Comparison of ENCODE assay signal across 28 cellular contexts in the genomic region with DNA sequence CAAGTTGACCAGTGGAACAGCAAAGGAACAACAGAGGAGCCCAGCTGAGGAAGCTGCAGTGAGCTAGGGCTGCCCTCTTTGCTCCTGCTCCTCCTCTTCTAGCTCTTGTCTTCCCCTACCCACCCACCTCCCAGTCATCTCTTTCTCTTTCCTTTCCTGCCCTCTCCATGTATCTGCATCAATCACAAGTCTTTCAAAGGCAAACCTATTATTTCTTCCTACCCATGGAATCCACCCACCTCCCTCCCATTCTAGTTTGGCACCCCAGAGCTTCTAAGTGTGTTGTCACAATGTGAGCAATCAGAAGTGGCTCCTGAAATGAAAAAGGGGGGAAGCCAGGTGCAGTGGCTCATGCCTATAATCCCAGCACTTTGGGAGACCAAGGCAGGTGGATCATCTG.
"Had no signal": no experiment of that assay in that cellular context is flagged by ENCODE, and none has a peak within 500 bp of the region (broad histone marks: within the 10 kb centered on the region; RNA-seq: fewer than 3 reads in every experiment).

No MANE protein-coding gene starts in this region.

- DNase-seq: activated CD4-positive, alpha-beta T cell treated with anti-CD3 and anti-CD28 coated beads, Interleukin-2, amount 10 ng/mL, durations not matched to agents 7 days and 5 days; activated CD4-positive, CD25-positive, alpha-beta regulatory T cell treated with anti-CD3 and anti-CD28 coated beads, Interleukin-2, amount 50 U/mL, for 72 hours; activated CD8-positive, alpha-beta T cell treated with anti-CD3 and anti-CD28 coated beads for 36 hours; activated effector memory CD4-positive, alpha-beta T cell treated with anti-CD3 and anti-CD28 coated beads, Interleukin-2, amount 50 U/mL, for 16 hours; activated naive CD4-positive, alpha-beta T cell treated with anti-CD3 and anti-CD28 coated beads for 36 hours; activated naive CD8-positive, alpha-beta T cell treated with anti-CD3 and anti-CD28 coated beads for 36 hours; activated T-cell treated with anti-CD3 and anti-CD28 coated beads, Interleukin-2, amount 50 U/mL, for 72 hours; aorta; body of pancreas; cortex of kidney; foreskin keratinocyte; heart right ventricle; left ventricle myocardium inferior; mesendoderm; mucosa of descending colon; nephron progenitor cell; right lobe of liver; stimulated activated CD4-positive, alpha-beta T cell treated with anti-CD3 and anti-CD28 coated beads, Interleukin-12 subunit alpha, Interleukin-12 subunit beta, amount 100 ng/mL, for 4 hours; stimulated activated CD4-positive, alpha-beta T cell treated with anti-CD3 and anti-CD28 coated beads, Interleukin-4, amount 100 ng/mL, for 1 hour; substantia nigra; T-helper 2 cell had no signal

- H3K9me3 ChIP-seq: adrenal gland, body of pancreas, heart right ventricle, left ventricle myocardium inferior, mucosa of descending colon, ovary, right lobe of liver had no signal

- H3K27ac ChIP-seq: adrenal gland, body of pancreas, foreskin keratinocyte, heart right ventricle, left ventricle myocardium inferior, ovary, right lobe of liver, skin epidermis had no signal

- H3K27ac Mint-ChIP-seq: activated CD4-positive, alpha-beta T cell treated with anti-CD3 and anti-CD28 coated beads, Interleukin-2, amount 10 ng/mL, durations not matched to agents 7 days and 5 days; activated CD8-positive, alpha-beta T cell treated with anti-CD3 and anti-CD28 coated beads for 36 hours; activated naive CD4-positive, alpha-beta T cell treated with anti-CD3 and anti-CD28 coated beads for 36 hours; activated naive CD8-positive, alpha-beta T cell treated with anti-CD3 and anti-CD28 coated beads for 36 hours; activated T-cell treated with anti-CD3 and anti-CD28 coated beads, Interleukin-2, amount 50 U/mL, for 72 hours; nephron progenitor cell; stimulated activated naive CD8-positive, alpha-beta T cell treated with anti-CD3 and anti-CD28 coated beads, Interleukin-15, Interleukin-2, amounts not matched to agents 100 ng/mL and 50 ng/mL, for 24 hours had no signal

- H3K4me1 ChIP-seq: right lobe of liver had no signal

- H3K9me3 Mint-ChIP-seq: activated CD4-positive, alpha-beta T cell treated with anti-CD3 and anti-CD28 coated beads, Interleukin-2, amount 10 ng/mL, durations not matched to agents 7 days and 5 days; activated CD8-positive, alpha-beta T cell treated with anti-CD3 and anti-CD28 coated beads for 36 hours; activated naive CD4-positive, alpha-beta T cell treated with anti-CD3 and anti-CD28 coated beads for 36 hours; activated naive CD8-positive, alpha-beta T cell treated with anti-CD3 and anti-CD28 coated beads for 36 hours; activated T-cell treated with anti-CD3 and anti-CD28 coated beads, Interleukin-2, amount 50 U/mL, for 72 hours; stimulated activated naive CD8-positive, alpha-beta T cell treated with anti-CD3 and anti-CD28 coated beads, Interleukin-15, Interleukin-2, amounts not matched to agents 100 ng/mL and 50 ng/mL, for 24 hours had no signal

- H3K4me3 Mint-ChIP-seq: activated CD4-positive, alpha-beta T cell treated with anti-CD3 and anti-CD28 coated beads, Interleukin-2, amount 10 ng/mL, durations not matched to agents 7 days and 5 days; activated CD8-positive, alpha-beta T cell treated with anti-CD3 and anti-CD28 coated beads for 36 hours; activated naive CD4-positive, alpha-beta T cell treated with anti-CD3 and anti-CD28 coated beads for 36 hours; activated naive CD8-positive, alpha-beta T cell treated with anti-CD3 and anti-CD28 coated beads for 36 hours; activated T-cell treated with anti-CD3 and anti-CD28 coated beads, Interleukin-2, amount 50 U/mL, for 72 hours; nephron progenitor cell; stimulated activated naive CD8-positive, alpha-beta T cell treated with anti-CD3 and anti-CD28 coated beads, Interleukin-15, Interleukin-2, amounts not matched to agents 100 ng/mL and 50 ng/mL, for 24 hours had no signal

- H3K4me3 ChIP-seq: adrenal gland, body of pancreas, heart right ventricle, left ventricle myocardium inferior, lung, mucosa of descending colon, ovary, right lobe of liver, skin epidermis had no signal

- H3K27me3 ChIP-seq: adrenal gland, body of pancreas, foreskin keratinocyte, ovary, right lobe of liver had no signal

- H3K27me3 Mint-ChIP-seq: activated CD4-positive, alpha-beta T cell treated with anti-CD3 and anti-CD28 coated beads, Interleukin-2, amount 10 ng/mL, durations not matched to agents 7 days and 5 days; activated CD8-positive, alpha-beta T cell treated with anti-CD3 and anti-CD28 coated beads for 36 hours; activated naive CD8-positive, alpha-beta T cell treated with anti-CD3 and anti-CD28 coated beads for 36 hours; progenitor cell of endocrine pancreas; stimulated activated naive CD8-positive, alpha-beta T cell treated with anti-CD3 and anti-CD28 coated beads, Interleukin-15, Interleukin-2, amounts not matched to agents 100 ng/mL and 50 ng/mL, for 24 hours had no signal

- ATAC-seq: activated CD8-positive, alpha-beta T cell treated with anti-CD3 and anti-CD28 coated beads for 36 hours; activated T-cell treated with anti-CD3 and anti-CD28 coated beads, Interleukin-2, amount 50 U/mL, for 72 hours; body of pancreas; esophagus mucosa; foreskin keratinocyte; heart right ventricle; mucosa of descending colon; right lobe of liver had no signal

- H3K36me3 ChIP-seq: adrenal gland, heart right ventricle, left ventricle myocardium inferior, ovary, right lobe of liver had no signal
